18 cellular contexts compared by ENCODE assay signal in the genomic region with DNA sequence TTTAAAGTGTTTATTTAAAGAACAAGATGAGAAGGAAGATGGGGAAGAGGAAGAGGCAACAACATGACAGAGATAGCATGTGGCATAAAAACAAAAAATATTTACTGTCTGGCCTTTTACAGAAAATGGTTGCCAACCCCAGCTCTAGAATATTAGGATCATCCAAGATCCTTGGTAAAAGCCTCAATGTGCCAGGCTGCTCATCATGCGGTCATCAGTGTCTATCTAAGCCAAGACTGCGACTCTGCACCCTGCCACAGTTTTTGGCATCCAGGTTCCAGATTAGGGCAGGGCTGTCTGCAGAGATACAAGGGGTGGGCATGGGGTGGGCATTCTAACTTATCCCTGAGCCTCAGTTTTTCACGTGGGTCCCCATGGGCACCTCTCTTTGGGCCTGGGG. TPM values are rescaled to one million over a fixed set of nuclear protein-coding genes. Genes with fewer than 3 reads are reported as not detected.
DNase-seq lines count a peak whose midpoint lies in the region; ATAC-seq and TF ChIP-seq lines count a peak whose summit lies in the region.
"Had no signal": no experiment of that assay in that cellular context is flagged by ENCODE, and none has a peak within 500 bp of the region (broad histone marks: within the 10 kb centered on the region; RNA-seq: fewer than 3 reads in every experiment).

No MANE protein-coding gene starts in this region.

- H3K4me3 ChIP-seq in ovary (no peak overlapping the region), upper lobe of left lung (no peak overlapping the region)
- H3K4me3 ChIP-seq: BLaER1, GM12878 had no signal

- no peak for TF ChIP-seq POLR2A in ovary (IDR thresholded peaks at IDR 0.05)
- no peak for TF ChIP-seq POLR2A in upper lobe of left lung (IDR thresholded peaks at IDR 0.05)

- intact Hi-C loops in ovary (cut with DNase I) = no loop called here

- ATAC-seq in upper lobe of left lung (ENCODE audit: low FRiP score in 2 of 2) = no peak
- ATAC-seq in HG03439 (IDR thresholded peaks at IDR 0.05; ENCODE audit: unreplicated experiment) = no peak
- ATAC-seq: CD8-positive, alpha-beta T cell; GM12878 had no signal

- WGBS in ovary, 3 donors = 91 to 94% (median 91%) methylated on average over 3 of the region's 3 CpGs
- 80 to 83% methylated on average over 3 of the region's 3 CpGs for WGBS in upper lobe of left lung, 2 donors

- TF ChIP-seq EP300 in ovary (IDR thresholded peaks at IDR 0.05) (no peak), upper lobe of left lung (IDR thresholded peaks at IDR 0.05) (no peak)

- H3K27me3 ChIP-seq in ovary (no peaks in the 10 kb centered on the region), upper lobe of left lung (no peaks in the 10 kb centered on the region)
- H3K27me3 ChIP-seq: BE2C, BLaER1 had no signal

- H3K9me3 Mint-ChIP-seq in nephron = peaks cover 19% of the 10 kb centered on the region

- peak overlapping the region; percentile 35 to 91 (median 76) for H3K27ac Mint-ChIP-seq in nephron
- H3K27ac Mint-ChIP-seq: CD14-positive monocyte; CD4-positive, CD25-positive, alpha-beta regulatory T cell; CD8-positive, alpha-beta T cell had no signal

- peaks cover 6% of the 10 kb centered on the region for H3K36me3 Mint-ChIP-seq in nephron (ENCODE audit: low read depth)
- H3K36me3 Mint-ChIP-seq: CD14-positive monocyte; CD4-positive, CD25-positive, alpha-beta regulatory T cell; CD8-positive, alpha-beta T cell had no signal

- H3K27ac ChIP-seq in ovary (no peak overlapping the region), upper lobe of left lung (no peak overlapping the region)
- H3K27ac ChIP-seq: BLaER1 had no signal

- H3K27me3 Mint-ChIP-seq in nephron (ENCODE audit: low read depth) = no peaks in the 10 kb centered on the region
- H3K27me3 Mint-ChIP-seq: CD4-positive, CD25-positive, alpha-beta regulatory T cell had no signal

- H3K4me1 Mint-ChIP-seq in nephron = peaks cover 38% of the 10 kb centered on the region
- H3K4me1 Mint-ChIP-seq: CD14-positive monocyte; CD4-positive, CD25-positive, alpha-beta regulatory T cell had no signal

- H3K4me1 ChIP-seq in ovary (ENCODE audit: insufficient read depth) (peaks cover 2% of the 10 kb centered on the region), upper lobe of left lung (no peaks in the 10 kb centered on the region)
- H3K4me1 ChIP-seq: BLaER1, Caco-2 had no signal

- TF ChIP-seq CTCF in nephron (IDR thresholded peaks at IDR 0.05; ENCODE audit: unreplicated experiment in 3 of 3) (no peak), ovary (IDR thresholded peaks at IDR 0.05) (no peak), upper lobe of left lung (IDR thresholded peaks at IDR 0.05) (no peak)

- DNase-seq in NCI-H446 treated with DMSO at 0.1 percent for 48 hours (lab: John Stamatoyannopoulos, UW) = peak; percentile 15
- DNase-seq in cerebellum (ENCODE audit: low spot score) = peak; percentile 67
- no peak for DNase-seq in ovary
- DNase-seq in upper lobe of left lung = no peak
- DNase-seq: 8988T; ACHN; BE2C; Caco-2; Calu3; CD4-positive, CD25-positive, alpha-beta regulatory T cell; CD8-positive, alpha-beta T cell; DMS79 treated with DMSO at 0.1 percent for 48 hours; GDM1 had no signal

- H3K36me3 ChIP-seq in ovary (no peaks in the 10 kb centered on the region), upper lobe of left lung (no peaks in the 10 kb centered on the region)
- H3K36me3 ChIP-seq: BE2C, BLaER1 had no signal

- H3K9me3 ChIP-seq in ovary (no peaks in the 10 kb centered on the region), upper lobe of left lung (peaks cover 0 to 6% (median 1%) of the 10 kb centered on the region in 4 donors)
- H3K9me3 ChIP-seq: BE2C, BLaER1, Caco-2 had no signal

- H3K4me3 Mint-ChIP-seq in nephron = no peak overlapping the region
- H3K4me3 Mint-ChIP-seq: CD14-positive monocyte; CD4-positive, CD25-positive, alpha-beta regulatory T cell; CD8-positive, alpha-beta T cell had no signal

RNA-seq across cellular contexts. Expression of a gene that starts 46.9 kb away (rescaled TPM):
- total RNA-seq in cerebellum (350 TPM), ovary (100 to 1,000 TPM in 1 of 7 donors, 10 to 100 TPM in 6; 23.7 to 123 (median 48.5) TPM), upper lobe of left lung (1 to 10 TPM; 1.0 to 9.8 (median 5.6) TPM)
- polyA plus RNA-seq in ovary = 10 to 100 TPM; 21.8 to 26.7 TPM
- total RNA-seq: Caco-2; Calu3; CD4-positive, CD25-positive, alpha-beta regulatory T cell; CD8-positive, alpha-beta T cell had no signal
- polyA plus RNA-seq: CD14-positive monocyte; CD4-positive, CD25-positive, alpha-beta regulatory T cell had no signal

Comparison
In these comparisons a context has a peak if more than half of its experiments do, and no peak if none do; other contexts are left out.
1. DNase-seq: peak in NCI-H446 treated with DMSO at 0.1 percent for 48 hours (single experiment) and cerebellum (single experiment); none in ovary (0 of 5) and upper lobe of left lung (0 of 2).